2 cellular contexts compared by ENCODE assay signal in the genomic region with DNA sequence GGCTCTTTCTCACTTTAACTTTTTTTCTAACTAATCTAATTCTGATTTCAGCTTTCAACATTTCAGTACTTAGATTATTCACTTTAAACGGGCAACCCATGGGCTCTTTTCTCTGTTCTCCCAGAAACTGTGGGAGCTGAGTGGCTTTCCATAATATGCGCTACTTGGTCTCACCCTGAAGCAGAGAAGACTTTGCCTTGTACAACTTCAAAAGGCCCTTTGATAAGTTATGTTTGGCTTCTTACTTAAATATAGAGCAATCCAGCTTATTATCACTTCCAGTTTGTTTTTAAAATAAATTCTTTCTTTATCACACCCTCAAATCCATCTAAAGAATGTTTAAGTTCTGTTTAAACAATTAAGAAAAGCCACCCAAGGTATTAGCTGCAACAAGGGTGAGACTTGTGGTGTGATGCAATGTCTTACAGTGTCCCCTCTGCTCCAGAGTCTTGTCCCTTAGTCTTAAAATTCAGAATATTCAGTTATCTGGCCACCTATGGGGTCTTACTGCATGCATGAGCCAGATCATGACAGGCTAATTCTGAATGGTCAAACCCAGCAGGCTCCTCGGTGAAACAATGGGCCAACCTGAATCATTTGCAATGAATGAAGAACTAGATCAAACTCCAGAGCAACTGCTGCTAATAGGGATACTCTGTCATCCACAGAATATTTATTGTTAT.
TF ChIP-seq lines count a peak whose summit lies in the region.

No MANE protein-coding gene starts in this region.

TF ChIP-seq in IMR-90, 13 proteins besides CTCF, POLR2A, EP300 and RAD21:
- TF ChIP-seq, protein P1, sequence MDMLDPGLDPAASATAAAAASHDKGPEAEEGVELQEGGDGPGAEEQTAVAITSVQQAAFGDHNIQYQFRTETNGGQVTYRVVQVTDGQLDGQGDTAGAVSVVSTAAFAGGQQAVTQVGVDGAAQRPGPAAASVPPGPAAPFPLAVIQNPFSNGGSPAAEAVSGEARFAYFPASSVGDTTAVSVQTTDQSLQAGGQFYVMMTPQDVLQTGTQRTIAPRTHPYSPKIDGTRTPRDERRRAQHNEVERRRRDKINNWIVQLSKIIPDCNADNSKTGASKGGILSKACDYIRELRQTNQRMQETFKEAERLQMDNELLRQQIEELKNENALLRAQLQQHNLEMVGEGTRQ (IDR thresholded peaks at IDR 0.05; ENCODE audit: low read depth, low read length), result no peak
- TF ChIP-seq MXI1 (IDR thresholded peaks at IDR 0.05; ENCODE audit: borderline replicate concordance, low read depth, low read length) (no peak), FOS (IDR thresholded peaks at IDR 0.05; ENCODE audit: low read depth, low read length) (no peak), MAFK (IDR thresholded peaks at IDR 0.05; ENCODE audit: low read depth, low read length) (no peak), SMC3 (IDR thresholded peaks at IDR 0.05; ENCODE audit: low read depth, low read length) (no peak), CEBPB (IDR thresholded peaks at IDR 0.05; ENCODE audit: low read depth, low read length) (peak; percentile 34; the same call in 1 of the 2 replicates), RFX5 (IDR thresholded peaks at IDR 0.05; ENCODE audit: low read depth, low read length) (no peak)

TF ChIP-seq in endothelial cell of umbilical vein, 7 proteins besides CTCF, POLR2A, EP300 and RAD21:
- TF ChIP-seq JUN (IDR thresholded peaks at IDR 0.05; ENCODE audit: borderline replicate concordance, insufficient read depth, insufficient read length, low read depth), result no peak
- TF ChIP-seq, protein P2, sequence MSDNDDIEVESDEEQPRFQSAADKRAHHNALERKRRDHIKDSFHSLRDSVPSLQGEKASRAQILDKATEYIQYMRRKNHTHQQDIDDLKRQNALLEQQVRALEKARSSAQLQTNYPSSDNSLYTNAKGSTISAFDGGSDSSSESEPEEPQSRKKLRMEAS (IDR thresholded peaks at IDR 0.05; ENCODE audit: insufficient read depth, insufficient read length), result no peak
- TF ChIP-seq POLR2AphosphoS5 (IDR thresholded peaks at IDR 0.05; ENCODE audit: insufficient read depth, low read depth, low read length), result no peak
- no peak for TF ChIP-seq EZH2 (IDR thresholded peaks at IDR 0.05; ENCODE audit: borderline replicate concordance, low read depth, low read length, severe bottlenecking)
- no peak for TF ChIP-seq MYC (IDR thresholded peaks at IDR 0.05; ENCODE audit: low read depth, low read length)
